ENCODE assay signal across 23 cellular contexts in the genomic region with DNA sequence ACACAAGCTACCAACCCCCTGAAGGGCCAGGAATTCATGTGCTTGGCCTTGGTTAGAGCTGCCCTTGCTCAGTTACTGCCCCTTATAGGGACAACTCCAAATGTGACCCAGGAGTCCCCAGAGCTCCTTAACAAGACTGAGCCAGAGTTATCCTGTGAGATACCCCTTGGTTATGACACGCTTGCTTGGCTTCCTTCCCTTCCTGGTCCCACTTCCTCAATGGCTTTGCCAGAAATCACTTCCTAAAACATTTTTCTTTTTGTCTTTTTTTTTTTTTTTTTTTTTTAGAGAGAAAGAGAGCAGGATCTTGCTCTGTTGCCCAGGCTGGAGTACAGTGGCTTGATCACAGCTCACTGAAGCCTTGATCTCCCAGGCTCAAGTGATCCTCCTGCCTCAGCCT. TPM values are rescaled to one million over a fixed set of nuclear protein-coding genes. Genes with fewer than 3 reads are reported as not detected.
DNase-seq lines count a peak whose midpoint lies in the region; ATAC-seq, FAIRE-seq and TF ChIP-seq lines count a peak whose summit lies in the region.
"Had no signal": no experiment of that assay in that cellular context is flagged by ENCODE, and none has a peak within 500 bp of the region (broad histone marks: within the 10 kb centered on the region; RNA-seq: fewer than 3 reads in every experiment).

No MANE protein-coding gene starts in this region.

- H4K20me1 ChIP-seq in BLaER1 treated with 17β-estradiol and CSF1 and Interleukin-3, amounts not matched to agents 10 nM and 100 nM, result no peaks in the 10 kb centered on the region; a peak in 1 of 22 replicates
- no peaks in the 10 kb centered on the region; the same call in 1 of the 2 replicates for H4K20me1 ChIP-seq in K562 (replicated peaks; ENCODE audit: control insufficient read depth, insufficient read depth, low read length)

- peaks cover 0 to 11% (median 0%) of the 10 kb centered on the region in 11 experiments; a peak in 4 of 22 replicates for H3K9me3 ChIP-seq in BLaER1 treated with 17β-estradiol and CSF1 and Interleukin-3, amounts not matched to agents 10 nM and 100 nM (replicated peaks in 1 of 11)
- H3K9me3 ChIP-seq in K562 (replicated peaks; ENCODE audit: control insufficient read depth, insufficient read depth, low read depth, low read length), result no peaks in the 10 kb centered on the region
- H3K9me3 ChIP-seq: HAP-1, SJCRH30 had no signal

- DNase-seq in NOMO-1 treated with DMSO at 0.1 percent for 48 hours (lab: John Stamatoyannopoulos, UW; ENCODE audit: unreplicated experiment) (peak; percentile 9), NOMO-1 (lab: John Stamatoyannopoulos, UW; ENCODE audit: unreplicated experiment in 2 of 2) (no peak), MV-4-11 (lab: John Stamatoyannopoulos, UW) (peak; percentile 68), K562 (ENCODE audit: extremely low read depth in 1 of 4, low spot score in 3 of 4) (no peak), HK-2 (ENCODE audit: unreplicated experiment) (no peak)
- no peak for DNase-seq in activated CD4-positive, CD25-positive, alpha-beta regulatory T cell (lab: John Stamatoyannopoulos, UW)
- no peak for DNase-seq in activated T-helper 2 cell treated with anti-CD3 and anti-CD28 coated beads, Interferon-gamma antibody, Interleukin-2, Interleukin-4, amounts not matched to agents 10 μg/mL and 5 μg/mL and 100 μg/mL, durations not matched to agents 14 hours and 24 hours and 36 hours (ENCODE audit: low spot score)
- DNase-seq: 8988T; CD4-positive, alpha-beta memory T cell; DND-41; GM23248; KBM-7; MM.1S; NCI-H1694 treated with DMSO at 0.1 percent for 48 hours; NCI-H2081 treated with DMSO at 0.1 percent for 48 hours; NCI-H446; NCI-H526 treated with DMSO at 0.1 percent for 48 hours; SJCRH30 had no signal

- no peak overlapping the region for H2AFZ ChIP-seq in K562 (ENCODE audit: low read depth, low read length)
- H2AFZ ChIP-seq: GM23248 had no signal

- peaks cover 6% of the 10 kb centered on the region for H3K4me1 Mint-ChIP-seq in activated T-helper 2 cell treated with anti-CD3 and anti-CD28 coated beads, Interferon-gamma antibody, Interleukin-2, Interleukin-4, amounts not matched to agents 10 μg/mL and 5 μg/mL and 100 μg/mL, durations not matched to agents 14 hours and 24 hours and 36 hours (ENCODE audit: low read depth)

- no peak overlapping the region for H3K4me3 Mint-ChIP-seq in activated T-helper 2 cell treated with anti-CD3 and anti-CD28 coated beads, Interferon-gamma antibody, Interleukin-2, Interleukin-4, amounts not matched to agents 10 μg/mL and 5 μg/mL and 100 μg/mL, durations not matched to agents 14 hours and 24 hours and 36 hours (ENCODE audit: low read depth)
- H3K4me3 Mint-ChIP-seq: CD4-positive, alpha-beta memory T cell had no signal

- H3K9me1 ChIP-seq in K562 (ENCODE audit: control insufficient read depth, insufficient read depth, low read length), result no peaks in the 10 kb centered on the region

- intact Hi-C loops in K562 (cut with micrococcal nuclease), result no loop called here
- intact Hi-C loops in activated T-helper 2 cell treated with anti-CD3 and anti-CD28 coated beads, Interferon-gamma antibody, Interleukin-2, Interleukin-4, amounts not matched to agents 10 μg/mL and 5 μg/mL and 100 μg/mL, durations not matched to agents 14 hours and 24 hours and 36 hours (cut with micrococcal nuclease), result no loop called here

- peak overlapping the region in 1 of 10 experiments; percentile 24; a peak in 1 of 20 replicates for H3K4me3 ChIP-seq in BLaER1 treated with 17β-estradiol and CSF1 and Interleukin-3, amounts not matched to agents 10 nM and 100 nM
- no peak overlapping the region for H3K4me3 ChIP-seq in K562
- H3K4me3 ChIP-seq: GM23248, HAP-1, SJCRH30 had no signal

- TF ChIP-seq RAD21 in K562 (CRISPR knock-in tag; conservative IDR thresholded peaks at IDR 0.05 in 1 of 2, IDR thresholded peaks at IDR 0.05 in 1 of 2), result no peak

- H3K79me2 ChIP-seq in K562 (ENCODE audit: control insufficient read depth, insufficient read depth, low read length), result no peaks in the 10 kb centered on the region

- peak overlapping the region in 3 of 11 experiments; percentile 16 to 41 (median 28); a peak in 4 of 22 replicates for H3K27ac ChIP-seq in BLaER1 treated with 17β-estradiol and CSF1 and Interleukin-3, amounts not matched to agents 10 nM and 100 nM
- H3K27ac ChIP-seq in K562 (ENCODE audit: extremely low read depth, low read depth, low read length), result no peak overlapping the region
- H3K27ac ChIP-seq: GM23248, RWPE1, SJCRH30 had no signal

- peaks cover 0 to 100% (median 75%) of the 10 kb centered on the region in 10 experiments; a peak in 18 of 20 replicates for H3K4me1 ChIP-seq in BLaER1 treated with 17β-estradiol and CSF1 and Interleukin-3, amounts not matched to agents 10 nM and 100 nM
- H3K4me1 ChIP-seq in K562 (replicated peaks in 1 of 2; ENCODE audit: control insufficient read depth in 2 of 2, insufficient read depth in 2 of 2, low read length in 2 of 2), result peaks cover 0 to 8% of the 10 kb centered on the region in 2 experiments; a peak in 2 of 5 replicates
- H3K4me1 ChIP-seq: HAP-1, SJCRH30 had no signal

- WGBS in K562 (ENCODE audit: insufficient coverage, low coverage, missing lambda C conversion rate), result 0% methylated on average over 1 of the region's 1 CpG

- H3K9ac ChIP-seq in BLaER1 treated with 17β-estradiol and CSF1 and Interleukin-3, amounts not matched to agents 10 nM and 100 nM, result peak overlapping the region in 1 of 11 experiments; percentile 9; a peak in 1 of 22 replicates
- H3K9ac ChIP-seq in K562 (ENCODE audit: insufficient read depth in 1 of 2, low read depth in 2 of 2, low read length in 2 of 2), result no peak overlapping the region
- H3K9ac ChIP-seq: GM23248 had no signal

- in situ Hi-C loops in K562 (cut with MboI), result no loop called here

- H3K27ac Mint-ChIP-seq in activated T-helper 2 cell treated with anti-CD3 and anti-CD28 coated beads, Interferon-gamma antibody, Interleukin-2, Interleukin-4, amounts not matched to agents 10 μg/mL and 5 μg/mL and 100 μg/mL, durations not matched to agents 14 hours and 24 hours and 36 hours, result no peak overlapping the region
- H3K27ac Mint-ChIP-seq: CD4-positive, alpha-beta memory T cell had no signal

- TF ChIP-seq EP300 in K562 (IDR thresholded peaks at IDR 0.05; ENCODE audit: low read length), result no peak

- no peak for TF ChIP-seq POLR2A in K562 (conservative IDR thresholded peaks at IDR 0.05)

- H3K9me3 Mint-ChIP-seq in activated T-helper 2 cell treated with anti-CD3 and anti-CD28 coated beads, Interferon-gamma antibody, Interleukin-2, Interleukin-4, amounts not matched to agents 10 μg/mL and 5 μg/mL and 100 μg/mL, durations not matched to agents 14 hours and 24 hours and 36 hours, result no peaks in the 10 kb centered on the region
- H3K9me3 Mint-ChIP-seq: CD4-positive, alpha-beta memory T cell had no signal

- H3K27me3 Mint-ChIP-seq in activated T-helper 2 cell treated with anti-CD3 and anti-CD28 coated beads, Interferon-gamma antibody, Interleukin-2, Interleukin-4, amounts not matched to agents 10 μg/mL and 5 μg/mL and 100 μg/mL, durations not matched to agents 14 hours and 24 hours and 36 hours (ENCODE audit: low read depth), result peaks cover 14% of the 10 kb centered on the region

- H3K36me3 ChIP-seq in BLaER1 treated with 17β-estradiol and CSF1 and Interleukin-3, amounts not matched to agents 10 nM and 100 nM, result peaks cover 0 to 31% (median 0%) of the 10 kb centered on the region in 11 experiments; a peak in 7 of 22 replicates
- H3K36me3 ChIP-seq in K562 (ENCODE audit: control insufficient read depth, insufficient read depth, low read length), result no peaks in the 10 kb centered on the region
- H3K36me3 ChIP-seq: HAP-1, SJCRH30 had no signal

- no peaks in the 10 kb centered on the region for H3K27me3 ChIP-seq in BLaER1 treated with 17β-estradiol and CSF1 and Interleukin-3, amounts not matched to agents 10 nM and 100 nM
- peaks cover 28 to 50% of the 10 kb centered on the region in 2 experiments; a peak in 4 of 5 replicates for H3K27me3 ChIP-seq in K562 (ENCODE audit: control insufficient read depth in 2 of 2, insufficient read depth in 2 of 2, low read length in 2 of 2)
- H3K27me3 ChIP-seq: SJCRH30 had no signal

- ATAC-seq in K562, result no peak

- POLR2A ChIA-PET in K562 (lab: Yijun Ruan, JAX), result interaction anchor here (0.7 to 1.2 kb wide), 2 partner anchors 8 to 29 kb away, joined by 3 read pairs; no protein-coding TSS in a partner anchor

- CTCF ChIA-PET in K562 (lab: Yijun Ruan, JAX; ENCODE audit: low intra/inter-chr PET ratio), result interaction anchor here (2.2 kb wide), 1 partner anchor 42 kb away, joined by 16 read pairs; no protein-coding TSS in a partner anchor

- no peak for FAIRE-seq in K562 (lab: Jason Lieb, UNC)
- FAIRE-seq: GM12892 had no signal

- no TSS peak for BruUV-seq in K562 (replicated peaks; lab: Mats Ljungman, UMichigan)

- no peak for TF ChIP-seq CTCF in K562 (IDR thresholded peaks at IDR 0.05 in 2 of 3, conservative IDR thresholded peaks at IDR 0.05 in 1 of 3; ENCODE audit: insufficient read depth in 2 of 3, low read depth in 1 of 3, low read length in 3 of 3)

- no peaks in the 10 kb centered on the region for H3K36me3 Mint-ChIP-seq in activated T-helper 2 cell treated with anti-CD3 and anti-CD28 coated beads, Interferon-gamma antibody, Interleukin-2, Interleukin-4, amounts not matched to agents 10 μg/mL and 5 μg/mL and 100 μg/mL, durations not matched to agents 14 hours and 24 hours and 36 hours (ENCODE audit: low read depth)
- H3K36me3 Mint-ChIP-seq: CD4-positive, alpha-beta memory T cell had no signal

- H3K4me2 ChIP-seq in BLaER1 treated with 17β-estradiol and CSF1 and Interleukin-3, amounts not matched to agents 10 nM and 100 nM, result peak overlapping the region in 10 of 11 experiments; percentile 5 to 89 (median 78); a peak in 16 of 22 replicates
- H3K4me2 ChIP-seq in K562 (ENCODE audit: insufficient read depth, low read length), result no peak overlapping the region

RNA-seq across cellular contexts. Expression of a gene that starts 8.8 kb away (rescaled TPM):
- not detected in 2 replicates for total RNA-seq in K562 (2011; cell fraction: chromatin; rRNA removed; ENCODE audit: low replicate concordance)
- not detected in 2 replicates for total RNA-seq in K562 (2011; cell fraction: nucleolus; rRNA removed)
- total RNA-seq in K562 (2011; cell fraction: nucleoplasm; rRNA removed), result not detected in 2 replicates
- not detected in 2 replicates for total RNA-seq in K562 (2014; rRNA removed)
- total RNA-seq in K562 (2014; rRNA removed; fragmentation: Illumina TruSeq; extraction: Trizol), result not detected in 2 replicates
- not detected in 2 replicates for total RNA-seq in K562 (2015; rRNA removed; fragmentation: Illumina TruSeq; extraction: Trizol)
- total RNA-seq in K562 (2021), result not detected in 2 replicates
- not detected in 2 replicates for polyA plus RNA-seq in K562 (2011; rRNA removed)
- polyA plus RNA-seq in K562 (2011; cell fraction: cytosol; rRNA removed), result not detected in 2 replicates
- not detected in 2 replicates for polyA plus RNA-seq in K562 (2011; cell fraction: nucleus; rRNA removed)
- polyA plus RNA-seq in K562 (2012), result 0.55 TPM in 1 of 2 replicates, not detected in the other
- polyA plus RNA-seq in K562 (2014; fragmentation: Illumina TruSeq; extraction: Trizol), result not detected in 2 replicates
- polyA plus RNA-seq in K562 (2014; fragmentation: Nextera tagmentation; extraction: Ambion mirVana), result not detected
- polyA plus RNA-seq in K562 (2014; rRNA removed), result not detected in 2 replicates
- not detected in 2 replicates for polyA minus RNA-seq in K562 (2011; rRNA and poly(A)+ RNA removed)
- polyA minus RNA-seq in K562 (2011; cell fraction: cytosol; rRNA and poly(A)+ RNA removed), result not detected in 2 replicates
- polyA minus RNA-seq in K562 (2011; cell fraction: nucleus; rRNA and poly(A)+ RNA removed), result not detected in 2 replicates
- not detected in 2 replicates for total RNA-seq in activated T-helper 2 cell treated with anti-CD3 and anti-CD28 coated beads, Interferon-gamma antibody, Interleukin-2, Interleukin-4, amounts not matched to agents 10 μg/mL and 5 μg/mL and 100 μg/mL, durations not matched to agents 14 hours and 24 hours and 36 hours
- total RNA-seq: CD4-positive, alpha-beta memory T cell; GM23248; SJCRH30; T-helper 1 cell treated with Interleukin-12 subunit alpha and Interleukin-12 subunit beta and Interleukin-4 antibody, amounts not matched to agents 30 ng/mL and 1 ng/mL, for 36 hours had no signal
- polyA plus RNA-seq: CD4-positive, alpha-beta memory T cell; GM23248 had no signal

RNA-seq across cellular contexts. Expression of a gene that starts 49.5 kb away (rescaled TPM):
- total RNA-seq in K562 (2011; cell fraction: chromatin; rRNA removed; ENCODE audit: low replicate concordance), result not detected in 2 replicates
- total RNA-seq in K562 (2011; cell fraction: nucleolus; rRNA removed), result not detected in 2 replicates
- total RNA-seq in K562 (2011; cell fraction: nucleoplasm; rRNA removed), result not detected in 2 replicates
- total RNA-seq in K562 (2014; rRNA removed) (not detected in 2 replicates), K562 (2014; rRNA removed; fragmentation: Illumina TruSeq; extraction: Trizol) (not detected in 2 replicates), K562 (2015; rRNA removed; fragmentation: Illumina TruSeq; extraction: Trizol) (not detected in 2 replicates), K562 (2021) (not detected in 2 replicates)
- polyA plus RNA-seq in K562 (2011; rRNA removed) (not detected in 2 replicates), K562 (2014; fragmentation: Illumina TruSeq; extraction: Trizol) (not detected in 2 replicates), K562 (2014; fragmentation: Nextera tagmentation; extraction: Ambion mirVana) (not detected), K562 (2014; rRNA removed) (not detected in 2 replicates)
- polyA plus RNA-seq in K562 (2011; cell fraction: cytosol; rRNA removed), result not detected in 2 replicates
- not detected in 2 replicates for polyA plus RNA-seq in K562 (2011; cell fraction: nucleus; rRNA removed)
- not detected in 2 replicates for polyA plus RNA-seq in K562 (2012)
- polyA minus RNA-seq in K562 (2011; rRNA and poly(A)+ RNA removed), result not detected in 2 replicates
- polyA minus RNA-seq in K562 (2011; cell fraction: cytosol; rRNA and poly(A)+ RNA removed), result not detected in 2 replicates
- not detected in 2 replicates for polyA minus RNA-seq in K562 (2011; cell fraction: nucleus; rRNA and poly(A)+ RNA removed)
- not detected in 2 replicates for total RNA-seq in activated T-helper 2 cell treated with anti-CD3 and anti-CD28 coated beads, Interferon-gamma antibody, Interleukin-2, Interleukin-4, amounts not matched to agents 10 μg/mL and 5 μg/mL and 100 μg/mL, durations not matched to agents 14 hours and 24 hours and 36 hours
- total RNA-seq: CD4-positive, alpha-beta memory T cell; GM23248; T-helper 1 cell treated with Interleukin-12 subunit alpha and Interleukin-12 subunit beta and Interleukin-4 antibody, amounts not matched to agents 30 ng/mL and 1 ng/mL, for 36 hours had no signal
- polyA plus RNA-seq: CD4-positive, alpha-beta memory T cell; GM23248 had no signal

RNA-seq across cellular contexts. Expression of a gene that starts 57.8 kb away (rescaled TPM):
- total RNA-seq in K562 (2011; cell fraction: chromatin; rRNA removed; ENCODE audit: low replicate concordance), result not detected in 2 replicates
- total RNA-seq in K562 (2011; cell fraction: nucleolus; rRNA removed), result not detected in 2 replicates
- not detected in 2 replicates for total RNA-seq in K562 (2011; cell fraction: nucleoplasm; rRNA removed)
- total RNA-seq in K562 (2014; rRNA removed) (not detected in 2 replicates), K562 (2014; rRNA removed; fragmentation: Illumina TruSeq; extraction: Trizol) (not detected in 2 replicates), K562 (2015; rRNA removed; fragmentation: Illumina TruSeq; extraction: Trizol) (not detected in 2 replicates), K562 (2021) (not detected in 2 replicates)
- polyA plus RNA-seq in K562 (2011; rRNA removed) (not detected in 2 replicates), K562 (2014; fragmentation: Illumina TruSeq; extraction: Trizol) (not detected in 2 replicates), K562 (2014; fragmentation: Nextera tagmentation; extraction: Ambion mirVana) (not detected), K562 (2014; rRNA removed) (not detected in 2 replicates)
- polyA plus RNA-seq in K562 (2011; cell fraction: cytosol; rRNA removed), result not detected in 2 replicates
- not detected in 2 replicates for polyA plus RNA-seq in K562 (2011; cell fraction: nucleus; rRNA removed)
- polyA plus RNA-seq in K562 (2012), result not detected in 2 replicates
- polyA minus RNA-seq in K562 (2011; rRNA and poly(A)+ RNA removed), result not detected in 2 replicates
- not detected in 2 replicates for polyA minus RNA-seq in K562 (2011; cell fraction: cytosol; rRNA and poly(A)+ RNA removed)
- polyA minus RNA-seq in K562 (2011; cell fraction: nucleus; rRNA and poly(A)+ RNA removed), result not detected in 2 replicates
- not detected in 2 replicates for total RNA-seq in activated T-helper 2 cell treated with anti-CD3 and anti-CD28 coated beads, Interferon-gamma antibody, Interleukin-2, Interleukin-4, amounts not matched to agents 10 μg/mL and 5 μg/mL and 100 μg/mL, durations not matched to agents 14 hours and 24 hours and 36 hours
- total RNA-seq: CD4-positive, alpha-beta memory T cell; GM23248; SJCRH30; T-helper 1 cell treated with Interleukin-12 subunit alpha and Interleukin-12 subunit beta and Interleukin-4 antibody, amounts not matched to agents 30 ng/mL and 1 ng/mL, for 36 hours had no signal
- polyA plus RNA-seq: CD4-positive, alpha-beta memory T cell; GM23248 had no signal

Comparison
In these comparisons a context has a peak if more than half of its experiments do, and no peak if none do; other contexts are left out.
1. DNase-seq: peak in NOMO-1 treated with DMSO at 0.1 percent for 48 hours (single experiment) and MV-4-11 (single experiment); none in NOMO-1 (0 of 2), K562 (0 of 4), HK-2 (single experiment), activated CD4-positive, CD25-positive, alpha-beta regulatory T cell (0 of 4) and activated T-helper 2 cell treated with anti-CD3 and anti-CD28 coated beads, Interferon-gamma antibody, Interleukin-2, Interleukin-4, amounts not matched to agents 10 μg/mL and 5 μg/mL and 100 μg/mL, durations not matched to agents 14 hours and 24 hours and 36 hours (single experiment).